15 cellular contexts compared by ENCODE assay signal in genomic region chr22:49547751-49548239, GRCh38.
"Had no signal": no experiment of that assay in that cellular context is flagged by ENCODE, and none has a peak within 500 bp of the region (broad histone marks: within the 10 kb centered on the region; RNA-seq: fewer than 3 reads in every experiment).

No MANE protein-coding gene starts in this region.

- H3K4me1 ChIP-seq: breast epithelium, pancreas, right atrium auricular region, upper lobe of left lung had no signal

- ATAC-seq: activated T-cell treated with anti-CD3 and anti-CD28 coated beads, Interleukin-2, amount 50 U/mL, for 4 hours; esophagus mucosa; left colon; pancreas; stimulated activated effector memory CD8-positive, alpha-beta T cell treated with anti-CD3 and anti-CD28 coated beads, Interleukin-12 subunit alpha, Interleukin-12 subunit beta, amount 100 ng/mL, for 72 hours had no signal

- H3K9me3 ChIP-seq: pancreas had no signal

- H3K36me3 ChIP-seq: breast epithelium, pancreas, right atrium auricular region, upper lobe of left lung had no signal

- H3K4me2 ChIP-seq: smooth muscle cell had no signal

- H3K27me3 ChIP-seq: pancreas, right atrium auricular region, upper lobe of left lung had no signal

- H3K4me3 ChIP-seq: breast epithelium, dorsolateral prefrontal cortex, pancreas, right atrium auricular region, smooth muscle cell, upper lobe of left lung had no signal

- FAIRE-seq: endometrium, pancreas had no signal

- H3K27ac ChIP-seq: breast epithelium, dorsolateral prefrontal cortex, pancreas, right atrium auricular region, upper lobe of left lung had no signal

- DNase-seq: activated CD4-positive, alpha-beta T cell treated with anti-CD3 and anti-CD28 coated beads, Interleukin-2, amount 50 U/mL, for 48 hours; activated gamma-delta T cell treated with Interleukin-2 at 50 U/mL for 16 hours; activated T-cell treated with anti-CD3 and anti-CD28 coated beads, Interleukin-2, amount 50 U/mL, for 4 hours; immature natural killer cell; left colon; mesenchymal stem cell had no signal
